In the genomic region with DNA sequence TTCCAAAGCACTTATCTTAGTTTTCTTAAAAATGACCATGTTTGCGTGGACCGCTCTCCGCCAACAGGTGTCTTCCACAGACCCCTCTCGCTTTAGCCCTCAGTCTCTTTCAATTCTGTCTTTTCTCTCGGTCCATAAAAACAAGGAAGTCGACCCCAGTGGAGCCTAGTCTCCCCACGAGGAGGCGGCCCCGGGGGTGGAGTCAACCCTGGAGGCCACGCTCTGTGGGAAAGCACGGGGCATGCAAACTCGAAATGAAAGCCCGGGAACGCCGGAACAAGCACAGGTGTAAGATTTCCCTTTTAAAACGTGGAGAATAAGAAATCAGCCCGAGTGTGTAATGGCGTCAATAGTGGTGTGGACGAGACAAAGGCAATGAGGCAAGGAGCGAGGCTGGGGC, we compare ENCODE assay signal across 3 cellular contexts.
TF ChIP-seq lines count a peak whose summit lies in the region.

No MANE protein-coding gene starts in this region.

TF ChIP-seq in HepG2, 621 proteins besides CTCF, POLR2A, EP300 and RAD21 (continues in another document):
- TF ChIP-seq, protein P1, sequence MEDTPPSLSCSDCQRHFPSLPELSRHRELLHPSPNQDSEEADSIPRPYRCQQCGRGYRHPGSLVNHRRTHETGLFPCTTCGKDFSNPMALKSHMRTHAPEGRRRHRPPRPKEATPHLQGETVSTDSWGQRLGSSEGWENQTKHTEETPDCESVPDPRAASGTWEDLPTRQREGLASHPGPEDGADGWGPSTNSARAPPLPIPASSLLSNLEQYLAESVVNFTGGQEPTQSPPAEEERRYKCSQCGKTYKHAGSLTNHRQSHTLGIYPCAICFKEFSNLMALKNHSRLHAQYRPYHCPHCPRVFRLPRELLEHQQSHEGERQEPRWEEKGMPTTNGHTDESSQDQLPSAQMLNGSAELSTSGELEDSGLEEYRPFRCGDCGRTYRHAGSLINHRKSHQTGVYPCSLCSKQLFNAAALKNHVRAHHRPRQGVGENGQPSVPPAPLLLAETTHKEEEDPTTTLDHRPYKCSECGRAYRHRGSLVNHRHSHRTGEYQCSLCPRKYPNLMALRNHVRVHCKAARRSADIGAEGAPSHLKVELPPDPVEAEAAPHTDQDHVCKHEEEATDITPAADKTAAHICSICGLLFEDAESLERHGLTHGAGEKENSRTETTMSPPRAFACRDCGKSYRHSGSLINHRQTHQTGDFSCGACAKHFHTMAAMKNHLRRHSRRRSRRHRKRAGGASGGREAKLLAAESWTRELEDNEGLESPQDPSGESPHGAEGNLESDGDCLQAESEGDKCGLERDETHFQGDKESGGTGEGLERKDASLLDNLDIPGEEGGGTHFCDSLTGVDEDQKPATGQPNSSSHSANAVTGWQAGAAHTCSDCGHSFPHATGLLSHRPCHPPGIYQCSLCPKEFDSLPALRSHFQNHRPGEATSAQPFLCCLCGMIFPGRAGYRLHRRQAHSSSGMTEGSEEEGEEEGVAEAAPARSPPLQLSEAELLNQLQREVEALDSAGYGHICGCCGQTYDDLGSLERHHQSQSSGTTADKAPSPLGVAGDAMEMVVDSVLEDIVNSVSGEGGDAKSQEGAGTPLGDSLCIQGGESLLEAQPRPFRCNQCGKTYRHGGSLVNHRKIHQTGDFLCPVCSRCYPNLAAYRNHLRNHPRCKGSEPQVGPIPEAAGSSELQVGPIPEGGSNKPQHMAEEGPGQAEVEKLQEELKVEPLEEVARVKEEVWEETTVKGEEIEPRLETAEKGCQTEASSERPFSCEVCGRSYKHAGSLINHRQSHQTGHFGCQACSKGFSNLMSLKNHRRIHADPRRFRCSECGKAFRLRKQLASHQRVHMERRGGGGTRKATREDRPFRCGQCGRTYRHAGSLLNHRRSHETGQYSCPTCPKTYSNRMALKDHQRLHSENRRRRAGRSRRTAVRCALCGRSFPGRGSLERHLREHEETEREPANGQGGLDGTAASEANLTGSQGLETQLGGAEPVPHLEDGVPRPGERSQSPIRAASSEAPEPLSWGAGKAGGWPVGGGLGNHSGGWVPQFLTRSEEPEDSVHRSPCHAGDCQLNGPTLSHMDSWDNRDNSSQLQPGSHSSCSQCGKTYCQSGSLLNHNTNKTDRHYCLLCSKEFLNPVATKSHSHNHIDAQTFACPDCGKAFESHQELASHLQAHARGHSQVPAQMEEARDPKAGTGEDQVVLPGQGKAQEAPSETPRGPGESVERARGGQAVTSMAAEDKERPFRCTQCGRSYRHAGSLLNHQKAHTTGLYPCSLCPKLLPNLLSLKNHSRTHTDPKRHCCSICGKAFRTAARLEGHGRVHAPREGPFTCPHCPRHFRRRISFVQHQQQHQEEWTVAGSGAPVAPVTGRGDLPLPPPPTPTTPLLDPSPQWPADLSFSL (CRISPR knock-in tag; IDR thresholded peaks at IDR 0.05): no peak
- TF ChIP-seq KAT8 (CRISPR knock-in tag; IDR thresholded peaks at IDR 0.05) (no peak), TOE1 (CRISPR knock-in tag; IDR thresholded peaks at IDR 0.05) (no peak), ZNF792 (CRISPR knock-in tag; IDR thresholded peaks at IDR 0.05) (no peak), IKZF1 (IDR thresholded peaks at IDR 0.05) (no peak), MBD4 (IDR thresholded peaks at IDR 0.05; ENCODE audit: borderline replicate concordance, low read length) (no peak), ZBTB3 (CRISPR knock-in tag; IDR thresholded peaks at IDR 0.05; ENCODE audit: borderline replicate concordance, low read depth) (no peak), ZNF329 (CRISPR knock-in tag; IDR thresholded peaks at IDR 0.05; ENCODE audit: low read depth) (no peak)
- TF ChIP-seq, protein P2, sequence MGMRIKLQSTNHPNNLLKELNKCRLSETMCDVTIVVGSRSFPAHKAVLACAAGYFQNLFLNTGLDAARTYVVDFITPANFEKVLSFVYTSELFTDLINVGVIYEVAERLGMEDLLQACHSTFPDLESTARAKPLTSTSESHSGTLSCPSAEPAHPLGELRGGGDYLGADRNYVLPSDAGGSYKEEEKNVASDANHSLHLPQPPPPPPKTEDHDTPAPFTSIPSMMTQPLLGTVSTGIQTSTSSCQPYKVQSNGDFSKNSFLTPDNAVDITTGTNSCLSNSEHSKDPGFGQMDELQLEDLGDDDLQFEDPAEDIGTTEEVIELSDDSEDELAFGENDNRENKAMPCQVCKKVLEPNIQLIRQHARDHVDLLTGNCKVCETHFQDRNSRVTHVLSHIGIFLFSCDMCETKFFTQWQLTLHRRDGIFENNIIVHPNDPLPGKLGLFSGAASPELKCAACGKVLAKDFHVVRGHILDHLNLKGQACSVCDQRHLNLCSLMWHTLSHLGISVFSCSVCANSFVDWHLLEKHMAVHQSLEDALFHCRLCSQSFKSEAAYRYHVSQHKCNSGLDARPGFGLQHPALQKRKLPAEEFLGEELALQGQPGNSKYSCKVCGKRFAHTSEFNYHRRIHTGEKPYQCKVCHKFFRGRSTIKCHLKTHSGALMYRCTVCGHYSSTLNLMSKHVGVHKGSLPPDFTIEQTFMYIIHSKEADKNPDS (CRISPR knock-in tag; IDR thresholded peaks at IDR 0.05): no peak

TF ChIP-seq in WTC11, 78 proteins besides CTCF, POLR2A, EP300 and RAD21 (continues in another document):
- TF ChIP-seq, protein P3, sequence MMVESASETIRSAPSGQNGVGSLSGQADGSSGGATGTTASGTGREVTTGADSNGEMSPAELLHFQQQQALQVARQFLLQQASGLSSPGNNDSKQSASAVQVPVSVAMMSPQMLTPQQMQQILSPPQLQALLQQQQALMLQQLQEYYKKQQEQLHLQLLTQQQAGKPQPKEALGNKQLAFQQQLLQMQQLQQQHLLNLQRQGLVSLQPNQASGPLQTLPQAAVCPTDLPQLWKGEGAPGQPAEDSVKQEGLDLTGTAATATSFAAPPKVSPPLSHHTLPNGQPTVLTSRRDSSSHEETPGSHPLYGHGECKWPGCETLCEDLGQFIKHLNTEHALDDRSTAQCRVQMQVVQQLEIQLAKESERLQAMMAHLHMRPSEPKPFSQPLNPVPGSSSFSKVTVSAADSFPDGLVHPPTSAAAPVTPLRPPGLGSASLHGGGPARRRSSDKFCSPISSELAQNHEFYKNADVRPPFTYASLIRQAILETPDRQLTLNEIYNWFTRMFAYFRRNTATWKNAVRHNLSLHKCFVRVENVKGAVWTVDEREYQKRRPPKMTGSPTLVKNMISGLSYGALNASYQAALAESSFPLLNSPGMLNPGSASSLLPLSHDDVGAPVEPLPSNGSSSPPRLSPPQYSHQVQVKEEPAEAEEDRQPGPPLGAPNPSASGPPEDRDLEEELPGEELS (CRISPR knock-in tag; IDR thresholded peaks at IDR 0.05): no peak
- TF ChIP-seq, protein P4, sequence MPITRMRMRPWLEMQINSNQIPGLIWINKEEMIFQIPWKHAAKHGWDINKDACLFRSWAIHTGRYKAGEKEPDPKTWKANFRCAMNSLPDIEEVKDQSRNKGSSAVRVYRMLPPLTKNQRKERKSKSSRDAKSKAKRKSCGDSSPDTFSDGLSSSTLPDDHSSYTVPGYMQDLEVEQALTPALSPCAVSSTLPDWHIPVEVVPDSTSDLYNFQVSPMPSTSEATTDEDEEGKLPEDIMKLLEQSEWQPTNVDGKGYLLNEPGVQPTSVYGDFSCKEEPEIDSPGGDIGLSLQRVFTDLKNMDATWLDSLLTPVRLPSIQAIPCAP (CRISPR knock-in tag; IDR thresholded peaks at IDR 0.05): no peak
- TF ChIP-seq TEAD4 (CRISPR knock-in tag; IDR thresholded peaks at IDR 0.05): no peak
- TF ChIP-seq, protein P5, sequence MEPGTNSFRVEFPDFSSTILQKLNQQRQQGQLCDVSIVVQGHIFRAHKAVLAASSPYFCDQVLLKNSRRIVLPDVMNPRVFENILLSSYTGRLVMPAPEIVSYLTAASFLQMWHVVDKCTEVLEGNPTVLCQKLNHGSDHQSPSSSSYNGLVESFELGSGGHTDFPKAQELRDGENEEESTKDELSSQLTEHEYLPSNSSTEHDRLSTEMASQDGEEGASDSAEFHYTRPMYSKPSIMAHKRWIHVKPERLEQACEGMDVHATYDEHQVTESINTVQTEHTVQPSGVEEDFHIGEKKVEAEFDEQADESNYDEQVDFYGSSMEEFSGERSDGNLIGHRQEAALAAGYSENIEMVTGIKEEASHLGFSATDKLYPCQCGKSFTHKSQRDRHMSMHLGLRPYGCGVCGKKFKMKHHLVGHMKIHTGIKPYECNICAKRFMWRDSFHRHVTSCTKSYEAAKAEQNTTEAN (CRISPR knock-in tag; IDR thresholded peaks at IDR 0.05): no peak
- no peak for TF ChIP-seq SMAD4 (CRISPR knock-in tag; IDR thresholded peaks at IDR 0.05)
- no peak for TF ChIP-seq ZNF317 (CRISPR knock-in tag; IDR thresholded peaks at IDR 0.05; ENCODE audit: borderline replicate concordance, low read depth)
- TF ChIP-seq CBFB (CRISPR knock-in tag; IDR thresholded peaks at IDR 0.05; ENCODE audit: low read depth): no peak
- TF ChIP-seq NFATC4 (CRISPR knock-in tag; IDR thresholded peaks at IDR 0.05): no peak
- TF ChIP-seq, protein P6, sequence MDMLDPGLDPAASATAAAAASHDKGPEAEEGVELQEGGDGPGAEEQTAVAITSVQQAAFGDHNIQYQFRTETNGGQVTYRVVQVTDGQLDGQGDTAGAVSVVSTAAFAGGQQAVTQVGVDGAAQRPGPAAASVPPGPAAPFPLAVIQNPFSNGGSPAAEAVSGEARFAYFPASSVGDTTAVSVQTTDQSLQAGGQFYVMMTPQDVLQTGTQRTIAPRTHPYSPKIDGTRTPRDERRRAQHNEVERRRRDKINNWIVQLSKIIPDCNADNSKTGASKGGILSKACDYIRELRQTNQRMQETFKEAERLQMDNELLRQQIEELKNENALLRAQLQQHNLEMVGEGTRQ (CRISPR knock-in tag; IDR thresholded peaks at IDR 0.05): no peak

TF ChIP-seq in endothelial cell of umbilical vein, 7 proteins besides CTCF, POLR2A, EP300 and RAD21:
- TF ChIP-seq, protein P7, sequence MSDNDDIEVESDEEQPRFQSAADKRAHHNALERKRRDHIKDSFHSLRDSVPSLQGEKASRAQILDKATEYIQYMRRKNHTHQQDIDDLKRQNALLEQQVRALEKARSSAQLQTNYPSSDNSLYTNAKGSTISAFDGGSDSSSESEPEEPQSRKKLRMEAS (IDR thresholded peaks at IDR 0.05; ENCODE audit: insufficient read depth, insufficient read length): no peak
- no peak for TF ChIP-seq MYC (IDR thresholded peaks at IDR 0.05; ENCODE audit: low read depth, low read length)
- TF ChIP-seq GATA2 (IDR thresholded peaks at IDR 0.05; ENCODE audit: insufficient read depth, insufficient read length, low read depth, low read length): no peak
- no peak for TF ChIP-seq POLR2AphosphoS5 (IDR thresholded peaks at IDR 0.05; ENCODE audit: insufficient read depth, low read depth, low read length)
- TF ChIP-seq EZH2 (IDR thresholded peaks at IDR 0.05; ENCODE audit: borderline replicate concordance, low read depth, low read length, severe bottlenecking): no peak
- TF ChIP-seq FOS (IDR thresholded peaks at IDR 0.05; ENCODE audit: borderline replicate concordance, insufficient read depth, low read length): no peak
- TF ChIP-seq JUN (IDR thresholded peaks at IDR 0.05; ENCODE audit: borderline replicate concordance, insufficient read depth, insufficient read length, low read depth): no peak
TF ChIP-seq in endothelial cell of umbilical vein: peak in this region for 0.
